ENCODE assay signal across 16 cellular contexts in genomic region chr7:126783613-126784012, GRCh38.
DNase-seq lines count a peak whose midpoint lies in the region; ATAC-seq and TF ChIP-seq lines count a peak whose summit lies in the region.
"Had no signal": no experiment of that assay in that cellular context is flagged by ENCODE, and none has a peak within 500 bp of the region (broad histone marks: within the 10 kb centered on the region; RNA-seq: fewer than 3 reads in every experiment).

No MANE protein-coding gene starts in this region.

- no peaks in the 10 kb centered on the region for H3F3A ChIP-seq in SK-N-SH (replicated peaks; ENCODE audit: insufficient read depth)

- TF ChIP-seq RAD21 in SK-N-SH (IDR thresholded peaks at IDR 0.05; ENCODE audit: low read length) = no peak

- H2AFZ ChIP-seq in SK-N-SH (ENCODE audit: low read depth) = no peak overlapping the region

- no peaks in the 10 kb centered on the region for H3K36me3 ChIP-seq in SK-N-SH (replicated peaks in 1 of 2; ENCODE audit: control insufficient read depth in 1 of 2, insufficient read depth in 2 of 2, low read length in 1 of 2)
- H3K36me3 ChIP-seq: BLaER1 treated with 17β-estradiol and CSF1 and Interleukin-3, amounts not matched to agents 10 nM and 100 nM had no signal

- POLR2A ChIA-PET in SK-N-SH (lab: Yijun Ruan, JAX) = no interaction called here

- TF ChIP-seq EP300 in SK-N-SH (IDR thresholded peaks at IDR 0.05; ENCODE audit: borderline replicate concordance in 1 of 2, low read depth in 1 of 2, low read length in 1 of 2) = no peak

- H3K9me2 ChIP-seq in SK-N-SH = no peaks in the 10 kb centered on the region

- no peaks in the 10 kb centered on the region for H3K27me3 ChIP-seq in SK-N-SH (ENCODE audit: insufficient read depth)
- H3K27me3 ChIP-seq: BLaER1 treated with 17β-estradiol and CSF1 and Interleukin-3, amounts not matched to agents 10 nM and 100 nM had no signal

- H3K4me1 ChIP-seq in SK-N-SH (ENCODE audit: control insufficient read depth in 1 of 2, insufficient read depth in 2 of 2, low read depth in 1 of 2, low read length in 1 of 2) = no peaks in the 10 kb centered on the region
- H3K4me1 ChIP-seq: A549; BLaER1 treated with 17β-estradiol and CSF1 and Interleukin-3, amounts not matched to agents 10 nM and 100 nM; Caco-2 had no signal

- H3K27ac ChIP-seq in SK-N-SH (ENCODE audit: low read depth in 2 of 2, low read length in 1 of 2) = no peak overlapping the region
- H3K27ac ChIP-seq: 22Rv1; A549; BLaER1 treated with 17β-estradiol and CSF1 and Interleukin-3, amounts not matched to agents 10 nM and 100 nM; C4-2B had no signal

- CTCF ChIA-PET in SK-N-SH (lab: Yijun Ruan, JAX) = interaction anchor here (1.0 to 1.3 kb wide), 2 partner anchors 12 to 19 kb away, joined by 3 to 4 read pairs; no protein-coding TSS in a partner anchor

- DNase-seq in NCI-H1417 (lab: John Stamatoyannopoulos, UW) (peak in 2 of 3 experiments; percentile 16 to 66), NCI-H1417 treated with DMSO at 0.1 percent for 48 hours (lab: John Stamatoyannopoulos, UW) (no peak), SK-N-SH (no peak), midbrain (lab: John Stamatoyannopoulos, UW) (no peak)
- DNase-seq: AML-193; Caco-2; Calu3; CD4-positive, alpha-beta T cell; CD8-positive, alpha-beta T cell; DMS79 treated with DMSO at 0.1 percent for 48 hours; GF-D8 had no signal

- TF ChIP-seq CTCF in SK-N-SH (IDR thresholded peaks at IDR 0.05) = no peak

- ATAC-seq in SK-N-SH treated with all-trans-retinoic acid at 6 μM for 48 hours = no peak
- ATAC-seq: A549; CD8-positive, alpha-beta T cell had no signal

- H3K79me2 ChIP-seq in SK-N-SH (ENCODE audit: insufficient read depth) = no peaks in the 10 kb centered on the region

- H3K4me3 ChIP-seq in SK-N-SH (ENCODE audit: low read depth in 2 of 2, low read length in 1 of 2) = no peak overlapping the region
- H3K4me3 ChIP-seq: A549; BLaER1 treated with 17β-estradiol and CSF1 and Interleukin-3, amounts not matched to agents 10 nM and 100 nM had no signal

- no peak overlapping the region for H3K4me2 ChIP-seq in SK-N-SH
- H3K4me2 ChIP-seq: A549; BLaER1 treated with 17β-estradiol and CSF1 and Interleukin-3, amounts not matched to agents 10 nM and 100 nM had no signal

- H3K9ac ChIP-seq in SK-N-SH = no peak overlapping the region
- H3K9ac ChIP-seq: BLaER1 treated with 17β-estradiol and CSF1 and Interleukin-3, amounts not matched to agents 10 nM and 100 nM had no signal

- no peaks in the 10 kb centered on the region for H4K20me1 ChIP-seq in SK-N-SH (ENCODE audit: insufficient read depth)
- H4K20me1 ChIP-seq: BLaER1 treated with 17β-estradiol and CSF1 and Interleukin-3, amounts not matched to agents 10 nM and 100 nM had no signal

- H3K9me3 ChIP-seq in SK-N-SH = no peaks in the 10 kb centered on the region; the same call in 1 of the 2 replicates
- H3K9me3 ChIP-seq: A549; BLaER1 treated with 17β-estradiol and CSF1 and Interleukin-3, amounts not matched to agents 10 nM and 100 nM; Caco-2 had no signal

TF ChIP-seq in SK-N-SH treated with all-trans-retinoic acid at 6 μM for 48 hours, 23 proteins besides CTCF, POLR2A, EP300 and RAD21:
- TF ChIP-seq ZC3H10 (CRISPR knock-in tag; IDR thresholded peaks at IDR 0.05) (no peak), GLIS3 (CRISPR knock-in tag; IDR thresholded peaks at IDR 0.05) (0 out of 2 replicates have a peak, but pooled peaks have one; percentile 26), ISL1 (CRISPR knock-in tag; IDR thresholded peaks at IDR 0.05) (peak; percentile 83), ZNF70 (CRISPR knock-in tag; IDR thresholded peaks at IDR 0.05) (no peak), TCF4 (CRISPR knock-in tag; IDR thresholded peaks at IDR 0.05; ENCODE audit: borderline replicate concordance) (no peak), PATZ1 (CRISPR knock-in tag; IDR thresholded peaks at IDR 0.05; ENCODE audit: borderline replicate concordance) (no peak), ZNF565 (CRISPR knock-in tag; conservative IDR thresholded peaks at IDR 0.05; ENCODE audit: low read depth) (no peak), RARB (CRISPR knock-in tag; IDR thresholded peaks at IDR 0.05) (no peak), TOX (CRISPR knock-in tag; IDR thresholded peaks at IDR 0.05; ENCODE audit: borderline replicate concordance) (no peak), CREB5 (CRISPR knock-in tag; IDR thresholded peaks at IDR 0.05; ENCODE audit: low read depth) (0 out of 2 replicates have a peak, but pooled peaks have one; percentile 44)

TF ChIP-seq in SK-N-SH, 30 proteins besides CTCF, POLR2A, EP300 and RAD21:
- TF ChIP-seq GATA2 (CRISPR knock-in tag; IDR thresholded peaks at IDR 0.05) = no peak
- TF ChIP-seq FOXM1 (IDR thresholded peaks at IDR 0.05; ENCODE audit: low read depth) = no peak
- TF ChIP-seq GABPA (IDR thresholded peaks at IDR 0.05; ENCODE audit: low read depth) = no peak
- no peak for TF ChIP-seq NFIC (IDR thresholded peaks at IDR 0.05; ENCODE audit: borderline replicate concordance)
- TF ChIP-seq TCF12 (IDR thresholded peaks at IDR 0.05) = no peak
- TF ChIP-seq SMC3 (IDR thresholded peaks at IDR 0.05; ENCODE audit: low read depth, low read length) = no peak
- no peak for TF ChIP-seq MEF2A (IDR thresholded peaks at IDR 0.05; ENCODE audit: borderline replicate concordance, low read depth)
- TF ChIP-seq IRF3 (IDR thresholded peaks at IDR 0.05; ENCODE audit: low read depth, low read length) = no peak
- TF ChIP-seq TAF1 (IDR thresholded peaks at IDR 0.05; ENCODE audit: borderline replicate concordance, low read depth, low read length) = no peak
- no peak for TF ChIP-seq MXI1 (IDR thresholded peaks at IDR 0.05; ENCODE audit: low read depth, low read length)
- no peak for TF ChIP-seq SIN3A (IDR thresholded peaks at IDR 0.05; ENCODE audit: borderline replicate concordance, low read depth, low read length)
- no peak for TF ChIP-seq POLR2AphosphoS5 (IDR thresholded peaks at IDR 0.05; ENCODE audit: low read depth, low read length)
- TF ChIP-seq USF2 (IDR thresholded peaks at IDR 0.05; ENCODE audit: borderline replicate concordance, low read depth, low read length) = no peak
- TF ChIP-seq ELF1 (IDR thresholded peaks at IDR 0.05) = no peak

Comparison
In these comparisons a context has a peak if more than half of its experiments do, and no peak if none do; other contexts are left out.
1. DNase-seq: peak in NCI-H1417 (2 of 3); none in NCI-H1417 treated with DMSO at 0.1 percent for 48 hours (single experiment), SK-N-SH (single experiment) and midbrain (single experiment).